ENCODE assay signal across 8 cellular contexts in the genomic region with DNA sequence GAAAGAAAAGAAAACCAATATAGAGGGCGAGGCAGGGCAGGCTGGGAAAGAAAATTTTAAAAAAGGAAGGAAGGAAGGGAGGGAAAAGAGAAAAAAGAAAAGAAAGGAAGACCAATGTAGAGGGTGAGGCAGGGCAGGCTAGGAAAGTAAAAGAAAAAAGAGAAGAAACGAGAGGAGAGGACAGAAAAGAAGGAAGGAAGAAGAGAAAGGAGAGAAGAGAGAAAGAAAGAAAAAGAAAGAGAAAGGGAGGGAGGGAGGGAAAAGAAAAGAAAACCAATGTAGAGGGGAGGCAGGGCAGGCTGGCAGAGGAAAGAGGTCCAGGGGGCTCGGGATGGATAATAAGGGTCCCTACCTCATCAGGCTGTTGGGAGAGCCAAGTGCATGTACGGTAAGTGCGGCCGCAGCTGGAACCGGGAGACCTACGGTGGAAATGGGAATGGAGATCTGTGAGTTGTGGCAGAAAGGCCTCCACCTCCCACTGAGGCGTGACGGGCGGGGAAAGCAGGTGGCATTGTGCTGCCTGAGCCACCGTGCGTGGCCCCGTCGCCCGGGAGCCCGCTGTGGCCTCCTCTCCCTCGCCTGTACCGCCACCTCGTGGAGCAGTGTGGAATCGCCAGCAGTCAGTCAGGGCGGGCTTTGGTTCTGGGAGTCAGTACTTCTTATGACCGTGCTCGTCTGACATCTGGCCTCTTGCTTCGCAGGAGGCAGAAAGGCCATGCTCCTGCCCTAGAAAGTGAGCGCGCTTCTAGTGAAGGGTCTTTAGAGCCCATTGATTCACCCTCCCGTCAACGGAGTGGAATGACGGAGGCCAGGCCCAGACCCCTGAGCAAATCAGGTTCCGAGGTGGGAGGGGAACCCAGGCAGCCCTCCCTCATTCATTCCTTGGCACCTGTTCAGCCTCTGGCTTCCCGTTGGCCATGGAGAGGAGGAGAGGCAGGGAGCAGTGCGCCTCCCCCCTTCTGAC. TPM values are rescaled to one million over a fixed set of nuclear protein-coding genes. Genes with fewer than 3 reads are reported as not detected.
DNase-seq lines count a peak whose midpoint lies in the region; ATAC-seq and TF ChIP-seq lines count a peak whose summit lies in the region.

No MANE protein-coding gene starts in this region.

- H3K27me3 ChIP-seq in HUES64 (ENCODE audit: insufficient read depth, low read length) (no peaks in the 10 kb centered on the region), NT2/D1 (ENCODE audit: insufficient read depth, insufficient read length) (peaks cover 7% of the 10 kb centered on the region)

- ATAC-seq in GM21390 (IDR thresholded peaks at IDR 0.05; ENCODE audit: unreplicated experiment) (peak; percentile 81), mucosa of descending colon (peak; percentile 100)
- peak; percentile 99 for ATAC-seq in activated CD8-positive, alpha-beta memory T cell treated with anti-CD3 and anti-CD28 coated beads, Interleukin-2, amount 10 ng/mL, durations not matched to agents 7 days and 5 days

- no peak overlapping the region for H3K27ac Mint-ChIP-seq in Calu3 (ENCODE audit: unreplicated experiment)
- H3K27ac Mint-ChIP-seq in activated CD8-positive, alpha-beta memory T cell treated with anti-CD3 and anti-CD28 coated beads, Interleukin-2, amount 10 ng/mL, durations not matched to agents 7 days and 5 days, result no peak overlapping the region
- H3K27ac Mint-ChIP-seq in endothelial cell (ENCODE audit: unreplicated experiment), result no peak overlapping the region

- no TSS peak for BruUV-seq in Calu3 (replicated peaks; lab: Mats Ljungman, UMichigan)

- H3K4me1 ChIP-seq in HUES64 (ENCODE audit: insufficient read depth, low read length), result peaks cover 6% of the 10 kb centered on the region; the same call in 1 of the 2 replicates
- H3K4me1 ChIP-seq in NT2/D1 (ENCODE audit: insufficient read depth, insufficient read length), result peaks cover 6% of the 10 kb centered on the region
- H3K4me1 ChIP-seq in mucosa of descending colon (ENCODE audit: low read depth), result peaks cover 8% of the 10 kb centered on the region

- peak overlapping the region; percentile 37 for H3K4me3 ChIP-seq in HUES64 (ENCODE audit: low read length)
- H3K4me3 ChIP-seq in NT2/D1 (ENCODE audit: insufficient read length, low read depth), result no peak overlapping the region
- H3K4me3 ChIP-seq in mucosa of descending colon, result no peak overlapping the region

- peaks cover 32% of the 10 kb centered on the region for H3K27me3 Mint-ChIP-seq in Calu3 (ENCODE audit: unreplicated experiment)
- peaks cover 29% of the 10 kb centered on the region for H3K27me3 Mint-ChIP-seq in activated CD8-positive, alpha-beta memory T cell treated with anti-CD3 and anti-CD28 coated beads, Interleukin-2, amount 10 ng/mL, durations not matched to agents 7 days and 5 days
- H3K27me3 Mint-ChIP-seq in endothelial cell (ENCODE audit: unreplicated experiment), result peaks cover 5% of the 10 kb centered on the region

- CTCF ChIA-PET in Calu3 (lab: Charles Lee), result interaction anchor here (1.0 to 2.5 kb wide), 2 partner anchors 88 to 90 kb away, joined by 4 to 12 read pairs; no protein-coding TSS in a partner anchor
- CTCF ChIA-PET in activated CD8-positive, alpha-beta memory T cell treated with anti-CD3 and anti-CD28 coated beads, Interleukin-2, amount 10 ng/mL, durations not matched to agents 7 days and 5 days (lab: Charles Lee), result interaction anchor here (0.7 to 3.3 kb wide), 8 partner anchors 11 to 101 kb away, joined by 3 to 29 read pairs (median 5); a partner anchor contains a TSS

- H3K27ac ChIP-seq in HUES64 (ENCODE audit: low read depth, low read length), result no peak overlapping the region

- no peaks in the 10 kb centered on the region for H3K36me3 ChIP-seq in HUES64 (ENCODE audit: insufficient read depth, low read length)
- H3K36me3 ChIP-seq in NT2/D1 (ENCODE audit: insufficient read depth, insufficient read length, low read length), result no peaks in the 10 kb centered on the region
- no peaks in the 10 kb centered on the region for H3K36me3 ChIP-seq in mucosa of descending colon (ENCODE audit: low read depth)

- H3K4me1 Mint-ChIP-seq in Calu3 (ENCODE audit: low read depth, unreplicated experiment), result no peaks in the 10 kb centered on the region
- peaks cover 8% of the 10 kb centered on the region for H3K4me1 Mint-ChIP-seq in activated CD8-positive, alpha-beta memory T cell treated with anti-CD3 and anti-CD28 coated beads, Interleukin-2, amount 10 ng/mL, durations not matched to agents 7 days and 5 days
- H3K4me1 Mint-ChIP-seq in endothelial cell (ENCODE audit: unreplicated experiment), result peaks cover 6% of the 10 kb centered on the region

- WGBS in HUES64, result 13% methylated on average over 33 of the region's 33 CpGs

- TF ChIP-seq CTCF in Calu3 (IDR thresholded peaks at IDR 0.05; ENCODE audit: unreplicated experiment) (peak; percentile 99), endothelial cell (IDR thresholded peaks at IDR 0.05; ENCODE audit: unreplicated experiment) (peak; percentile 85), mucosa of descending colon (IDR thresholded peaks at IDR 0.05) (peak; percentile 100)

- H3K9me3 ChIP-seq in HUES64 (ENCODE audit: insufficient read depth, low read depth, low read length), result no peaks in the 10 kb centered on the region
- no peaks in the 10 kb centered on the region for H3K9me3 ChIP-seq in NT2/D1 (ENCODE audit: insufficient read depth, low read length)
- no peaks in the 10 kb centered on the region for H3K9me3 ChIP-seq in mucosa of descending colon

- H3K9ac ChIP-seq in HUES64 (ENCODE audit: low read depth, low read length), result no peak overlapping the region
- no peak overlapping the region for H3K9ac ChIP-seq in NT2/D1 (ENCODE audit: insufficient read length, low read depth)

- peaks cover 5% of the 10 kb centered on the region for H3K36me3 Mint-ChIP-seq in Calu3 (ENCODE audit: insufficient read depth, unreplicated experiment)
- no peaks in the 10 kb centered on the region for H3K36me3 Mint-ChIP-seq in activated CD8-positive, alpha-beta memory T cell treated with anti-CD3 and anti-CD28 coated beads, Interleukin-2, amount 10 ng/mL, durations not matched to agents 7 days and 5 days
- no peaks in the 10 kb centered on the region for H3K36me3 Mint-ChIP-seq in endothelial cell (ENCODE audit: low read depth, unreplicated experiment)

- H3K9me3 Mint-ChIP-seq in Calu3 (ENCODE audit: low read depth, unreplicated experiment) (no peaks in the 10 kb centered on the region), endothelial cell (ENCODE audit: unreplicated experiment) (no peaks in the 10 kb centered on the region)
- H3K9me3 Mint-ChIP-seq in activated CD8-positive, alpha-beta memory T cell treated with anti-CD3 and anti-CD28 coated beads, Interleukin-2, amount 10 ng/mL, durations not matched to agents 7 days and 5 days (ENCODE audit: low read depth), result no peaks in the 10 kb centered on the region

- intact Hi-C loops in Calu3 (cut with micrococcal nuclease; ENCODE audit: unreplicated experiment) (loop anchor here (1.0 kb wide), 2 partner anchors 18 to 88 kb away; no protein-coding TSS in a partner anchor), mucosa of descending colon (cut with DNase I, micrococcal nuclease) (loop anchor here in 1 of 2 donors (10.0 kb wide), 1 partner anchor 89 kb away; no protein-coding TSS in a partner anchor)

- DNase-seq in Calu3, result peak; percentile 94
- peak; percentile 38 for DNase-seq in NT2/D1 (ENCODE audit: low read depth, low spot score)
- peak; percentile 92 for DNase-seq in activated CD8-positive, alpha-beta memory T cell treated with anti-CD3 and anti-CD28 coated beads, Interleukin-2, amount 10 ng/mL, durations not matched to agents 7 days and 5 days
- DNase-seq in endothelial cell (ENCODE audit: low spot score), result peak; percentile 99
- peak; percentile 85 to 94 (median 87) for DNase-seq in mucosa of descending colon
- peak; percentile 88 for DNase-seq in stimulated activated CD8-positive, alpha-beta memory T cell treated with anti-CD3 and anti-CD28 coated beads, Interleukin-4, amount 100 ng/mL, for 24 hours (ENCODE audit: low read depth)

- H3K4me3 Mint-ChIP-seq in Calu3 (ENCODE audit: low read depth, unreplicated experiment) (peak overlapping the region; percentile 8), endothelial cell (ENCODE audit: unreplicated experiment) (no peak overlapping the region)
- H3K4me3 Mint-ChIP-seq in activated CD8-positive, alpha-beta memory T cell treated with anti-CD3 and anti-CD28 coated beads, Interleukin-2, amount 10 ng/mL, durations not matched to agents 7 days and 5 days, result peak overlapping the region; percentile 5

RNA-seq across cellular contexts. Expression of a gene that starts 10.4 kb away (rescaled TPM):
- total RNA-seq in Calu3 (2022) (182 and 193 TPM in 2 replicates), endothelial cell (ENCODE audit: unreplicated experiment) (84.7 TPM), mucosa of descending colon (10 to 100 TPM; 64.8 to 90.2 (median 68.5) TPM)
- 215 TPM for polyA plus RNA-seq in HUES64 (2013, experiment 1 of 2)
- 188 TPM for polyA plus RNA-seq in HUES64 (2013, experiment 2 of 2)
- 100 to 1,000 TPM; 144 to 168 TPM for total RNA-seq in activated CD8-positive, alpha-beta memory T cell treated with anti-CD3 and anti-CD28 coated beads, Interleukin-2, amount 10 ng/mL, durations not matched to agents 7 days and 5 days

RNA-seq across cellular contexts. Expression of a gene that starts 23.1 kb away (rescaled TPM):
- total RNA-seq in Calu3 (2022), result not detected in 2 replicates
- not detected for polyA plus RNA-seq in HUES64 (2013, experiment 1 of 2)
- polyA plus RNA-seq in HUES64 (2013, experiment 2 of 2), result not detected
- total RNA-seq in activated CD8-positive, alpha-beta memory T cell treated with anti-CD3 and anti-CD28 coated beads, Interleukin-2, amount 10 ng/mL, durations not matched to agents 7 days and 5 days, result not detected
- not detected for total RNA-seq in endothelial cell (ENCODE audit: unreplicated experiment)
- total RNA-seq in mucosa of descending colon, result not detected

RNA-seq across cellular contexts. Expression of a gene that starts 33.2 kb away (rescaled TPM):
- 50.7 and 56.6 TPM in 2 replicates for total RNA-seq in Calu3 (2022)
- polyA plus RNA-seq in HUES64 (2013, experiment 1 of 2), result 39.8 TPM
- polyA plus RNA-seq in HUES64 (2013, experiment 2 of 2), result 42.5 TPM
- total RNA-seq in activated CD8-positive, alpha-beta memory T cell treated with anti-CD3 and anti-CD28 coated beads, Interleukin-2, amount 10 ng/mL, durations not matched to agents 7 days and 5 days, result 1 to 10 TPM; 3.7 to 5.6 TPM
- total RNA-seq in endothelial cell (ENCODE audit: unreplicated experiment), result 70.4 TPM
- 10 to 100 TPM; 34.9 to 54.2 (median 40.8) TPM for total RNA-seq in mucosa of descending colon

RNA-seq across cellular contexts. Expression of a gene that starts 40.3 kb away (rescaled TPM):
- total RNA-seq in Calu3 (2022) (306 and 314 TPM in 2 replicates), endothelial cell (ENCODE audit: unreplicated experiment) (162 TPM), mucosa of descending colon (100 to 1,000 TPM; 209 to 327 (median 244) TPM)
- 399 TPM for polyA plus RNA-seq in HUES64 (2013, experiment 1 of 2)
- 387 TPM for polyA plus RNA-seq in HUES64 (2013, experiment 2 of 2)
- 100 to 1,000 TPM; 268 to 391 TPM for total RNA-seq in activated CD8-positive, alpha-beta memory T cell treated with anti-CD3 and anti-CD28 coated beads, Interleukin-2, amount 10 ng/mL, durations not matched to agents 7 days and 5 days

RNA-seq across cellular contexts. Expression of a gene that starts 50.7 kb away (rescaled TPM):
- total RNA-seq in Calu3 (2022) (4.8 and 6.9 TPM in 2 replicates), endothelial cell (ENCODE audit: unreplicated experiment) (107 TPM), mucosa of descending colon (1 to 10 TPM in 2 of 3 donors, under 1 TPM in 1; 0.82 to 4.0 (median 1.7) TPM)
- polyA plus RNA-seq in HUES64 (2013, experiment 1 of 2), result 15.7 TPM
- polyA plus RNA-seq in HUES64 (2013, experiment 2 of 2), result 15.7 TPM
- 1 to 10 TPM in 1 of 2 experiments, under 1 TPM in 1; 0.99 to 1.1 TPM for total RNA-seq in activated CD8-positive, alpha-beta memory T cell treated with anti-CD3 and anti-CD28 coated beads, Interleukin-2, amount 10 ng/mL, durations not matched to agents 7 days and 5 days

Comparison
In these comparisons a context has a peak if more than half of its experiments do, and no peak if none do; other contexts are left out.
1. DNase-seq: peak in every context shown above with its lines; median percentile 99 in endothelial cell; 94 in Calu3; 92 in activated CD8-positive, alpha-beta memory T cell treated with anti-CD3 and anti-CD28 coated beads, Interleukin-2, amount 10 ng/mL, durations not matched to agents 7 days and 5 days; 88 in stimulated activated CD8-positive, alpha-beta memory T cell treated with anti-CD3 and anti-CD28 coated beads, Interleukin-4, amount 100 ng/mL, for 24 hours; 87 in mucosa of descending colon; 38 in NT2/D1.